ENCODE assay signal across 8 cellular contexts in genomic region chr1:229714964-229715603, GRCh38.
DNase-seq lines count a peak whose midpoint lies in the region; ATAC-seq and TF ChIP-seq lines count a peak whose summit lies in the region.

No MANE protein-coding gene starts in this region.

- no peaks in the 10 kb centered on the region for H3K4me1 ChIP-seq in fibroblast of lung (ENCODE audit: control insufficient read depth, extremely low read depth, insufficient read depth, low read length)

- H3K9me3 Mint-ChIP-seq in type B pancreatic cell, result no peaks in the 10 kb centered on the region

- TF ChIP-seq CTCF in WI38 (IDR thresholded peaks at IDR 0.05; ENCODE audit: low read depth, low read length) (peak; percentile 36), fibroblast of lung (conservative IDR thresholded peaks at IDR 0.05 in 1 of 2, IDR thresholded peaks at IDR 0.05 in 1 of 2; ENCODE audit: low read depth in 1 of 2, low read length in 2 of 2) (peak; percentile 14 to 31), type B pancreatic cell (conservative IDR thresholded peaks at IDR 0.05) (peak; percentile 50), coronary artery (IDR thresholded peaks at IDR 0.05) (no peak), WERI-Rb-1 (IDR thresholded peaks at IDR 0.05; ENCODE audit: low read depth, low read length) (no peak)

- no peak overlapping the region for H3K27ac ChIP-seq in fibroblast of lung (ENCODE audit: insufficient read depth, low read length)
- no peak overlapping the region for H3K27ac ChIP-seq in coronary artery
- no peak overlapping the region for H3K27ac ChIP-seq in WERI-Rb-1

- no peak overlapping the region for H2AFZ ChIP-seq in fibroblast of lung (ENCODE audit: low read length)

- no peaks in the 10 kb centered on the region for H3K27me3 ChIP-seq in fibroblast of lung (ENCODE audit: control insufficient read depth, insufficient read depth, low read length)
- H3K27me3 ChIP-seq in WERI-Rb-1 (ENCODE audit: insufficient read depth, low read depth, severe bottlenecking), result no peaks in the 10 kb centered on the region

- no peaks in the 10 kb centered on the region for H3K79me2 ChIP-seq in fibroblast of lung (ENCODE audit: control insufficient read depth, insufficient read depth, low read length)

- no peaks in the 10 kb centered on the region for H3K27me3 Mint-ChIP-seq in type B pancreatic cell

- H3K9me3 ChIP-seq in fibroblast of lung (ENCODE audit: control insufficient read depth, insufficient read depth, low read depth, low read length) (no peaks in the 10 kb centered on the region), WERI-Rb-1 (ENCODE audit: severe bottlenecking) (no peaks in the 10 kb centered on the region)

- no peaks in the 10 kb centered on the region for H3K36me3 Mint-ChIP-seq in type B pancreatic cell

- peaks cover 20% of the 10 kb centered on the region for H3K4me1 Mint-ChIP-seq in type B pancreatic cell (ENCODE audit: unreplicated experiment)

- H3K4me3 ChIP-seq in WI38 (ENCODE audit: low read depth, low read length), result no peak overlapping the region
- H3K4me3 ChIP-seq in fibroblast of lung (replicated peaks in 1 of 4; ENCODE audit: control extremely low read depth in 1 of 4, insufficient read depth in 1 of 4, low read depth in 3 of 4, low read length in 4 of 4), result no peak overlapping the region
- H3K4me3 ChIP-seq in coronary artery, result no peak overlapping the region
- H3K4me3 ChIP-seq in WERI-Rb-1 (ENCODE audit: low read depth, low read length), result no peak overlapping the region

- no peak overlapping the region for H3K4me2 ChIP-seq in fibroblast of lung (ENCODE audit: extremely low read depth, insufficient read depth, low read length)

- no peaks in the 10 kb centered on the region for H4K20me1 ChIP-seq in fibroblast of lung (ENCODE audit: control insufficient read depth, extremely low read depth, insufficient read depth, low read length)

- H3K9ac ChIP-seq in fibroblast of lung (ENCODE audit: insufficient read depth, low read length), result no peak overlapping the region

- peak; percentile 52 for ATAC-seq in HG03460 (IDR thresholded peaks at IDR 0.05; ENCODE audit: unreplicated experiment)

- no peak overlapping the region for H3K4me3 Mint-ChIP-seq in type B pancreatic cell

- H3K36me3 ChIP-seq in fibroblast of lung (ENCODE audit: control insufficient read depth, insufficient read depth, low read length) (no peaks in the 10 kb centered on the region), WERI-Rb-1 (no peaks in the 10 kb centered on the region)

- DNase-seq in NCI-H82 (lab: John Stamatoyannopoulos, UW), result peak; percentile 67
- DNase-seq in NCI-H82 treated with DMSO at 0.1 percent for 48 hours (lab: John Stamatoyannopoulos, UW; ENCODE audit: unreplicated experiment), result no peak
- DNase-seq in fibroblast of lung (ENCODE audit: low read depth in 2 of 2), result no peak
- no peak for DNase-seq in type B pancreatic cell (ENCODE audit: extremely low spot score, unreplicated experiment)
- DNase-seq in coronary artery (ENCODE audit: low spot score), result no peak
- DNase-seq in WERI-Rb-1, result no peak

- H3K27ac Mint-ChIP-seq in type B pancreatic cell, result no peak overlapping the region

Comparison
In these comparisons a context has a peak if more than half of its experiments do, and no peak if none do; other contexts are left out.
1. CTCF ChIP-seq: peak in WI38 (single experiment), fibroblast of lung (2 of 2) and type B pancreatic cell (single experiment); none in coronary artery (single experiment) and WERI-Rb-1 (single experiment).